22 cellular contexts compared by ENCODE assay signal in genomic region chr20:15739056-15739455, GRCh38.
"Had no signal": no experiment of that assay in that cellular context is flagged by ENCODE, and none has a peak within 500 bp of the region (broad histone marks: within the 10 kb centered on the region; RNA-seq: fewer than 3 reads in every experiment).

No MANE protein-coding gene starts in this region.

- H3K9me3 ChIP-seq: neutrophil, stomach, thyroid gland, upper lobe of left lung had no signal

- H3K4me3 ChIP-seq: stomach, thyroid gland, upper lobe of left lung had no signal

- H3K27me3 ChIP-seq: neutrophil, stomach, thyroid gland, upper lobe of left lung had no signal

- ATAC-seq: activated CD4-positive, CD25-positive, alpha-beta regulatory T cell treated with anti-CD3 and anti-CD28 coated beads, Interleukin-2, amount 50 U/mL, for 24 hours; left ventricle myocardium superior; sciatic nerve; stimulated activated naive B cell treated with anti-CD40 and anti-IgM and Interleukin-4, amounts not matched to agents 10 μg/mL and 1 μg/mL and 100 μg/mL, for 72 hours; T-helper 17 cell had no signal

- DNase-seq: activated CD4-positive, alpha-beta T cell treated with anti-CD3 and anti-CD28 coated beads for 48 hours; activated CD4-positive, alpha-beta T cell treated with anti-CD3 and anti-CD28 coated beads, Interleukin-2, amount 50 U/mL, for 48 hours; activated CD8-positive, alpha-beta memory T cell treated with anti-CD3 and anti-CD28 coated beads for 24 hours; activated effector memory CD4-positive, alpha-beta T cell treated with Interleukin-2 at 50 U/mL for 16 hours; activated naive CD4-positive, alpha-beta T cell treated with Interleukin-2 at 50 U/mL for 16 hours; anterior cingulate cortex; effector CD8-positive, alpha-beta T cell; erythroblast; foreskin melanocyte; left ventricle myocardium superior; small intestine; stimulated activated CD4-positive, alpha-beta T cell treated with anti-CD3 and anti-CD28 coated beads, Interleukin-1b, Interleukin-23, amount 100 ng/mL, for 48 hours; stimulated activated naive B cell treated with anti-CD40 and anti-IgM and Interleukin-4, amounts not matched to agents 10 μg/mL and 1 μg/mL and 100 μg/mL, for 72 hours; stomach; T-helper 17 cell; T1000; thyroid gland; upper lobe of left lung; WERI-Rb-1 had no signal

- H3K27ac ChIP-seq: neutrophil, stomach, thyroid gland, upper lobe of left lung, WERI-Rb-1 had no signal

- H3K4me1 ChIP-seq: stomach, thyroid gland, upper lobe of left lung had no signal

- H3K36me3 ChIP-seq: neutrophil, stomach, thyroid gland, upper lobe of left lung, WERI-Rb-1 had no signal
